16 cellular contexts compared by ENCODE assay signal in the genomic region with DNA sequence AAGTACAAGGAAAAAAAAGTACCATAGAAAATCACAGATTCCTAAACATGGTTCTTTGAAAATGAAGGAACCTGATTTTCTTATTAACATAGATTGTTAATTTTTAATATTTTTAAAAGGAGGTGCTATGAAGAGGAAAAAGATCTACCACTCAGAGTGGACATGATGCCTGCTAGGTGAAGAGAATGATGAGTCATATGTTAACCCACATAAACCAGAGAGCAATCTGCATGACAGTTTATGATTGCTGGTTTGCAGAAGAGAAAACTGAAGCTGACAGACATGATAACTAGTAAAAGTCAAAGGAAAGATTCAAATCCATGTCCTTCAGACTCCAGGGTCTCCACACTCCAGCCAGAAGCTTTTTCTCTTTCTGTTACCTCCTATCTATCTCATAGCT.
DNase-seq lines count a peak whose midpoint lies in the region; ATAC-seq, FAIRE-seq and TF ChIP-seq lines count a peak whose summit lies in the region.
"Had no signal": no experiment of that assay in that cellular context is flagged by ENCODE, and none has a peak within 500 bp of the region (broad histone marks: within the 10 kb centered on the region; RNA-seq: fewer than 3 reads in every experiment).

No MANE protein-coding gene starts in this region.

- ATAC-seq in GM19452 (IDR thresholded peaks at IDR 0.05; ENCODE audit: unreplicated experiment): peak; percentile 98
- ATAC-seq in HG02852 (IDR thresholded peaks at IDR 0.05; ENCODE audit: unreplicated experiment): peak; percentile 91
- ATAC-seq in HG03565 (IDR thresholded peaks at IDR 0.05; ENCODE audit: unreplicated experiment): peak; percentile 93
- ATAC-seq in pancreas: no peak

- no peaks in the 10 kb centered on the region for H3K36me3 ChIP-seq in pancreas

- no peak overlapping the region for H3K27ac ChIP-seq in pancreas
- H3K27ac ChIP-seq: epithelial cell of prostate had no signal

- peaks cover 0 to 5% (median 0%) of the 10 kb centered on the region in 4 donors for H3K27me3 ChIP-seq in pancreas

- DNase-seq in GM18507 (ENCODE audit: extremely low spot score, insufficient read length, low read depth) (no peak), pancreas (no peak), GF-D8 (lab: John Stamatoyannopoulos, UW) (no peak), KBM-7 (no peak), head of caudate nucleus (no peak)
- DNase-seq: activated naive CD4-positive, alpha-beta T cell treated with anti-CD3 and anti-CD28 coated beads, Interleukin-2, amount 10 ng/mL, durations not matched to agents 7 days and 5 days; AML-193; DND-41; Kasumi-1; NCI-H2029; OCI-M1; T-helper 1 cell had no signal

- FAIRE-seq in GM18507 (lab: Jason Lieb, UNC) (peak; percentile 29), pancreas (lab: Jason Lieb, UNC) (no peak)

- no peaks in the 10 kb centered on the region for H3K9me3 ChIP-seq in pancreas

- H3K4me1 ChIP-seq in pancreas: no peaks in the 10 kb centered on the region

- TF ChIP-seq CTCF in pancreas (IDR thresholded peaks at IDR 0.05): no peak

- in situ Hi-C loops in KBM-7 (cut with MboI; ENCODE audit: low pct_unique_long_range_greater_than_20kb, low sequenced_read_pairs): no loop called here

- intact Hi-C loops in pancreas (cut with DNase I): no loop called here
- intact Hi-C loops in head of caudate nucleus (cut with DNase I): no loop called here

- H3K4me3 ChIP-seq in pancreas: no peak overlapping the region

Comparison
In these comparisons a context has a peak if more than half of its experiments do, and no peak if none do; other contexts are left out.
1. ATAC-seq: peak in GM19452 (single experiment), HG02852 (single experiment) and HG03565 (single experiment); none in pancreas (0 of 4).